In genomic region chr2:126616606-126617069, GRCh38 we compare ENCODE assay signal across 21 cellular contexts. TPM values are rescaled to one million over a fixed set of nuclear protein-coding genes. Genes with fewer than 3 reads are reported as not detected.
DNase-seq lines count a peak whose midpoint lies in the region; ATAC-seq and TF ChIP-seq lines count a peak whose summit lies in the region.
"Had no signal": no experiment of that assay in that cellular context is flagged by ENCODE, and none has a peak within 500 bp of the region (broad histone marks: within the 10 kb centered on the region; RNA-seq: fewer than 3 reads in every experiment).

No MANE protein-coding gene starts in this region.

- peak overlapping the region; percentile 11 to 31 for H3K4me3 Mint-ChIP-seq in stimulated activated naive B cell treated with anti-CD40 and anti-IgM and Interleukin-4, amounts not matched to agents 10 μg/mL and 1 μg/mL and 100 μg/mL, for 72 hours
- H3K4me3 Mint-ChIP-seq: activated CD8-positive, alpha-beta T cell treated with anti-CD3 and anti-CD28 coated beads for 36 hours; activated naive CD4-positive, alpha-beta T cell treated with anti-CD3 and anti-CD28 coated beads for 36 hours; activated T-cell treated with anti-CD3 and anti-CD28 coated beads, Interleukin-2, amount 50 U/mL, for 24 hours; natural killer cell had no signal

- H3K27me3 Mint-ChIP-seq in stimulated activated naive B cell treated with anti-CD40 and anti-IgM and Interleukin-4, amounts not matched to agents 10 μg/mL and 1 μg/mL and 100 μg/mL, for 72 hours: peaks cover 5% of the 10 kb centered on the region in 2 donors
- H3K27me3 Mint-ChIP-seq: activated CD8-positive, alpha-beta T cell treated with anti-CD3 and anti-CD28 coated beads for 36 hours; activated T-cell treated with anti-CD3 and anti-CD28 coated beads, Interleukin-2, amount 50 U/mL, for 24 hours had no signal

- peaks cover 0 to 12% (median 5%) of the 10 kb centered on the region in 9 donors for H3K4me1 ChIP-seq in heart right ventricle
- H3K4me1 ChIP-seq: parathyroid adenoma, tibial artery had no signal

- peak; percentile 13 for DNase-seq in stimulated activated naive B cell treated with anti-CD40 and anti-IgM and Interleukin-4, amounts not matched to agents 10 μg/mL and 1 μg/mL and 100 μg/mL, for 72 hours
- DNase-seq in activated CD8-positive, alpha-beta memory T cell treated with anti-CD3 and anti-CD28 coated beads, Interleukin-2, amount 50 U/mL, for 4 hours: no peak
- DNase-seq in heart right ventricle (no peak), LoVo (ENCODE audit: low spot score) (no peak)
- DNase-seq: activated CD8-positive, alpha-beta T cell treated with anti-CD3 and anti-CD28 coated beads for 36 hours; activated naive CD4-positive, alpha-beta T cell treated with anti-CD3 and anti-CD28 coated beads for 36 hours; activated T-cell treated with anti-CD3 and anti-CD28 coated beads, Interleukin-2, amount 50 U/mL, for 24 hours; dermis blood vessel endothelial cell; head of caudate nucleus; natural killer cell; NCI-H1105 treated with DMSO at 0.1 percent for 48 hours; NCI-H446 treated with DMSO at 0.1 percent for 48 hours; stimulated activated CD4-positive, alpha-beta T cell treated with anti-CD3 and anti-CD28 coated beads, Interleukin-1b, Interleukin-23, amount 100 ng/mL, for 48 hours; stimulated activated naive CD4-positive, alpha-beta T cell treated with Interleukin-2 at 50 U/mL for 16 hours; T-helper 9 cell; tibial artery had no signal

- H3K9me3 ChIP-seq in heart right ventricle: peaks cover 0 to 11% (median 5%) of the 10 kb centered on the region in 11 donors

- intact Hi-C loops in heart right ventricle (cut with DNase I): no loop called here

- peaks cover 3% of the 10 kb centered on the region in 2 donors for H3K36me3 Mint-ChIP-seq in stimulated activated naive B cell treated with anti-CD40 and anti-IgM and Interleukin-4, amounts not matched to agents 10 μg/mL and 1 μg/mL and 100 μg/mL, for 72 hours
- H3K36me3 Mint-ChIP-seq: natural killer cell had no signal

- ATAC-seq in GM18861 (IDR thresholded peaks at IDR 0.05; ENCODE audit: unreplicated experiment) (peak; percentile 54), GM21723 (IDR thresholded peaks at IDR 0.05; ENCODE audit: unreplicated experiment) (peak; percentile 54), HG03378 (IDR thresholded peaks at IDR 0.05; ENCODE audit: unreplicated experiment) (peak; percentile 84), heart right ventricle (no peak)
- ATAC-seq in stimulated activated naive B cell treated with anti-CD40 and anti-IgM and Interleukin-4, amounts not matched to agents 10 μg/mL and 1 μg/mL and 100 μg/mL, for 72 hours (replicated peaks): peak; percentile 87 to 92
- ATAC-seq: activated CD8-positive, alpha-beta T cell treated with anti-CD3 and anti-CD28 coated beads for 36 hours; left lobe of liver; natural killer cell had no signal

- no peaks in the 10 kb centered on the region for H3K27me3 ChIP-seq in heart right ventricle
- H3K27me3 ChIP-seq: tibial artery had no signal

- no peaks in the 10 kb centered on the region for H3K36me3 ChIP-seq in heart right ventricle
- H3K36me3 ChIP-seq: tibial artery had no signal

- 87 to 89% methylated on average over 6 of the region's 6 CpGs for WGBS in heart right ventricle, 2 donors

- H3K9me3 Mint-ChIP-seq in stimulated activated naive B cell treated with anti-CD40 and anti-IgM and Interleukin-4, amounts not matched to agents 10 μg/mL and 1 μg/mL and 100 μg/mL, for 72 hours: peaks cover 5 to 6% of the 10 kb centered on the region in 2 donors
- H3K9me3 Mint-ChIP-seq: activated CD8-positive, alpha-beta T cell treated with anti-CD3 and anti-CD28 coated beads for 36 hours; activated T-cell treated with anti-CD3 and anti-CD28 coated beads, Interleukin-2, amount 50 U/mL, for 24 hours; natural killer cell had no signal

- H3K27ac Mint-ChIP-seq in stimulated activated naive B cell treated with anti-CD40 and anti-IgM and Interleukin-4, amounts not matched to agents 10 μg/mL and 1 μg/mL and 100 μg/mL, for 72 hours: peak overlapping the region; percentile 25
- H3K27ac Mint-ChIP-seq: activated CD8-positive, alpha-beta T cell treated with anti-CD3 and anti-CD28 coated beads for 36 hours; activated naive CD4-positive, alpha-beta T cell treated with anti-CD3 and anti-CD28 coated beads for 36 hours; activated T-cell treated with anti-CD3 and anti-CD28 coated beads, Interleukin-2, amount 50 U/mL, for 24 hours; natural killer cell had no signal

- no peak overlapping the region for H3K27ac ChIP-seq in heart right ventricle
- H3K27ac ChIP-seq: parathyroid adenoma, tibial artery had no signal

- peaks cover 14 to 17% of the 10 kb centered on the region in 2 donors for H3K4me1 Mint-ChIP-seq in stimulated activated naive B cell treated with anti-CD40 and anti-IgM and Interleukin-4, amounts not matched to agents 10 μg/mL and 1 μg/mL and 100 μg/mL, for 72 hours

- no peak overlapping the region for H3K4me3 ChIP-seq in heart right ventricle
- H3K4me3 ChIP-seq: tibial artery had no signal

- TF ChIP-seq CTCF in heart right ventricle (IDR thresholded peaks at IDR 0.05): no peak

RNA-seq across cellular contexts. Expression of gene GYPC, which starts 39.3 kb away (rescaled TPM):
- 100 to 1,000 TPM in 9 of 10 donors, 10 to 100 TPM in 1; 80.3 to 176 (median 123) TPM for total RNA-seq in heart right ventricle
- 100 to 1,000 TPM; 146 to 408 TPM for polyA plus RNA-seq in heart right ventricle

Comparison
In these comparisons a context has a peak if more than half of its experiments do, and no peak if none do; other contexts are left out.
1. ATAC-seq: peak in GM18861 (single experiment), GM21723 (single experiment), HG03378 (single experiment) and stimulated activated naive B cell treated with anti-CD40 and anti-IgM and Interleukin-4, amounts not matched to agents 10 μg/mL and 1 μg/mL and 100 μg/mL, for 72 hours (2 of 2); none in heart right ventricle (0 of 8).